In genomic region chr12:79688376-79689040, GRCh38 we compare ENCODE assay signal across 8 cellular contexts. TPM values are rescaled to one million over a fixed set of nuclear protein-coding genes. Genes with fewer than 3 reads are reported as not detected.
A peak's percentile ranks its signal among the peaks of the same experiment; 100 is the strongest.
DNase-seq lines count a peak whose midpoint lies in the region; ATAC-seq, FAIRE-seq and TF ChIP-seq lines count a peak whose summit lies in the region.

No MANE protein-coding gene starts in this region.

- peaks cover 43% of the 10 kb centered on the region for H3K4me1 ChIP-seq in HUES64 (ENCODE audit: insufficient read depth, low read length)
- H3K4me1 ChIP-seq in neural progenitor cell, result peaks cover 36% of the 10 kb centered on the region

- WGBS in HUES64, result 19% methylated on average over 4 of the region's 6 CpGs

- no peaks in the 10 kb centered on the region for H3K27me3 ChIP-seq in HUES64 (ENCODE audit: insufficient read depth, low read length)
- no peaks in the 10 kb centered on the region for H3K27me3 ChIP-seq in neural progenitor cell

- peaks cover 35% of the 10 kb centered on the region for H3K4me1 Mint-ChIP-seq in neural progenitor cell

- peaks cover 68% of the 10 kb centered on the region for H3K79me2 ChIP-seq in neural progenitor cell (ENCODE audit: low read depth)

- H3K4me3 Mint-ChIP-seq in neural progenitor cell, result peak overlapping the region; percentile 90

- H3K9ac ChIP-seq in HUES64 (ENCODE audit: low read depth, low read length), result peak overlapping the region; percentile 66
- H3K9ac ChIP-seq in neural progenitor cell, result peak overlapping the region; percentile 50

- H4K20me1 ChIP-seq in neural progenitor cell (ENCODE audit: low read depth), result peaks cover 53% of the 10 kb centered on the region

- peaks cover 23% of the 10 kb centered on the region for H3K36me3 ChIP-seq in HUES64 (ENCODE audit: insufficient read depth, low read length)
- no peaks in the 10 kb centered on the region for H3K36me3 ChIP-seq in neural progenitor cell

- peak overlapping the region; percentile 98 for H3K4me2 ChIP-seq in neural progenitor cell

- H3K9me3 ChIP-seq in HUES64 (ENCODE audit: insufficient read depth, low read depth, low read length), result no peaks in the 10 kb centered on the region
- no peaks in the 10 kb centered on the region for H3K9me3 ChIP-seq in neural progenitor cell (ENCODE audit: low read depth)

- H3F3A ChIP-seq in neural progenitor cell (ENCODE audit: low read depth), result peaks cover 39% of the 10 kb centered on the region

- peaks cover 2% of the 10 kb centered on the region for H3K27me3 Mint-ChIP-seq in neural progenitor cell (ENCODE audit: insufficient read depth, low read depth)

- TF ChIP-seq CTCF in coronary artery (IDR thresholded peaks at IDR 0.05) (no peak), neural progenitor cell (IDR thresholded peaks at IDR 0.05) (no peak)

- DNase-seq in GM18507 (ENCODE audit: extremely low spot score, insufficient read length, low read depth) (no peak), coronary artery (ENCODE audit: low spot score) (no peak), neural progenitor cell (ENCODE audit: low spot score) (no peak), D341Med (ENCODE audit: low spot score) (no peak), A172 (ENCODE audit: low spot score) (no peak)
- no peak for DNase-seq in stimulated activated CD8-positive, alpha-beta memory T cell treated with anti-CD3 and anti-CD28 coated beads, Interleukin-4, amount 100 ng/mL, for 48 hours

- peak overlapping the region; percentile 98 for H3K4me3 ChIP-seq in HUES64 (ENCODE audit: low read length)
- H3K4me3 ChIP-seq in coronary artery, result peak overlapping the region; percentile 85
- peak overlapping the region; percentile 94 for H3K4me3 ChIP-seq in neural progenitor cell

- H3K27ac ChIP-seq in HUES64 (ENCODE audit: low read depth, low read length), result peak overlapping the region; percentile 95
- peak overlapping the region; percentile 89 to 96 for H3K27ac ChIP-seq in coronary artery
- H3K27ac ChIP-seq in neural progenitor cell, result peak overlapping the region; percentile 99

- H2AFZ ChIP-seq in neural progenitor cell (replicated peaks), result no peak overlapping the region

- no peaks in the 10 kb centered on the region for H3K36me3 Mint-ChIP-seq in neural progenitor cell

- no peaks in the 10 kb centered on the region for H3K9me3 Mint-ChIP-seq in neural progenitor cell

- ATAC-seq in GM21825 (IDR thresholded peaks at IDR 0.05; ENCODE audit: unreplicated experiment), result no peak

- no peak overlapping the region for H3K27ac Mint-ChIP-seq in neural progenitor cell

- peak; percentile 84 for FAIRE-seq in GM18507 (lab: Jason Lieb, UNC)

RNA-seq across cellular contexts. Expression of gene PAWR, which starts 2.3 kb away (rescaled TPM):
- 45.8 TPM for polyA plus RNA-seq in HUES64 (2013, experiment 1 of 2)
- 50.2 TPM for polyA plus RNA-seq in HUES64 (2013, experiment 2 of 2)
- total RNA-seq in neural progenitor cell (ENCODE audit: low replicate concordance), result 80.6 and 103 TPM in 2 replicates
- 63.2 and 75.2 TPM in 2 replicates for total RNA-seq in A172 (2014; rRNA removed; shearing (Covaris generic))
